Comparison of ENCODE assay signal across 12 cellular contexts in genomic region chr4:26887809-26888208, GRCh38.
"Had no signal": no experiment of that assay in that cellular context is flagged by ENCODE, and none has a peak within 500 bp of the region (broad histone marks: within the 10 kb centered on the region; RNA-seq: fewer than 3 reads in every experiment).

No MANE protein-coding gene starts in this region.

- H3K4me3 Mint-ChIP-seq: neural progenitor cell had no signal

- ATAC-seq: pancreas had no signal

- H3K27me3 ChIP-seq: esophagus muscularis mucosa, neural progenitor cell, pancreas, SJSA1, stomach had no signal

- H3K4me3 ChIP-seq: esophagus muscularis mucosa, neural progenitor cell, pancreas, SJSA1, stomach, thoracic aorta had no signal

- H3K9ac ChIP-seq: neural progenitor cell had no signal

- H3K36me3 ChIP-seq: esophagus muscularis mucosa, neural progenitor cell, pancreas, SJSA1, stomach, thoracic aorta had no signal

- H3K4me1 Mint-ChIP-seq: neural progenitor cell had no signal

- DNase-seq: activated CD4-positive, alpha-beta T cell treated with anti-CD3 and anti-CD28 coated beads, Interleukin-2, amount 50 U/mL, for 4 hours; activated effector memory CD4-positive, alpha-beta T cell treated with Interleukin-2 at 50 U/mL for 16 hours; foreskin fibroblast; pancreas; stimulated activated CD4-positive, alpha-beta T cell treated with anti-CD3 and anti-CD28 coated beads, Interleukin-4, amount 100 ng/mL, for 1 hour; stimulated activated CD8-positive, alpha-beta memory T cell treated with anti-CD3 and anti-CD28 coated beads, Interleukin-4, amount 100 ng/mL, for 48 hours; stomach; SW 1271 had no signal

- H3K4me2 ChIP-seq: neural progenitor cell had no signal

- H3K4me1 ChIP-seq: SJSA1 had no signal

- H3K27ac Mint-ChIP-seq: neural progenitor cell had no signal

- H3K9me3 ChIP-seq: esophagus muscularis mucosa, pancreas, SJSA1, stomach, thoracic aorta had no signal

- H3K27ac ChIP-seq: esophagus muscularis mucosa, neural progenitor cell, pancreas, SJSA1, thoracic aorta had no signal
